In genomic region chr4:37994569-37994968, GRCh38 we compare ENCODE assay signal across 14 cellular contexts. TPM values are rescaled to one million over a fixed set of nuclear protein-coding genes. Genes with fewer than 3 reads are reported as not detected.
DNase-seq lines count a peak whose midpoint lies in the region; ATAC-seq and TF ChIP-seq lines count a peak whose summit lies in the region.
"Had no signal": no experiment of that assay in that cellular context is flagged by ENCODE, and none has a peak within 500 bp of the region (broad histone marks: within the 10 kb centered on the region; RNA-seq: fewer than 3 reads in every experiment).

No MANE protein-coding gene starts in this region.

- H3K27ac Mint-ChIP-seq in activated CD4-positive, alpha-beta T cell treated with anti-CD3 and anti-CD28 coated beads, Interleukin-2, amount 10 ng/mL, durations not matched to agents 7 days and 5 days, result peak overlapping the region; percentile 19
- peak overlapping the region; percentile 36 for H3K27ac Mint-ChIP-seq in activated T-helper 17 cell treated with anti-CD3 and anti-CD28 coated beads, Interleukin-2, amount 50 U/mL, for 72 hours
- H3K27ac Mint-ChIP-seq: activated CD4-positive, alpha-beta T cell treated with anti-CD3 and anti-CD28 coated beads, Interleukin-2, amount 10 ng/mL, durations not matched to agents 24 days and 14 days had no signal

- ATAC-seq in HG02870 (IDR thresholded peaks at IDR 0.05; ENCODE audit: unreplicated experiment), result peak; percentile 62
- no peak for ATAC-seq in activated T-helper 17 cell treated with anti-CD3 and anti-CD28 coated beads, Interleukin-2, amount 50 U/mL, for 72 hours (replicated peaks)

- H3K9me3 ChIP-seq in thyroid gland, result no peaks in the 10 kb centered on the region
- H3K9me3 ChIP-seq: esophagus squamous epithelium had no signal

- H3K4me1 ChIP-seq in thyroid gland, result peaks cover 73 to 89% of the 10 kb centered on the region in 2 donors

- CTCF ChIA-PET in activated CD4-positive, alpha-beta T cell treated with anti-CD3 and anti-CD28 coated beads, Interleukin-2, amount 10 ng/mL, durations not matched to agents 7 days and 5 days (lab: Charles Lee), result no interaction called here

- POLR2A ChIA-PET in activated CD4-positive, alpha-beta T cell treated with anti-CD3 and anti-CD28 coated beads, Interleukin-2, amount 10 ng/mL, durations not matched to agents 7 days and 5 days (lab: Charles Lee), result no interaction called here

- H3K4me1 Mint-ChIP-seq in activated CD4-positive, alpha-beta T cell treated with anti-CD3 and anti-CD28 coated beads, Interleukin-2, amount 10 ng/mL, durations not matched to agents 7 days and 5 days, result peaks cover 41% of the 10 kb centered on the region
- H3K4me1 Mint-ChIP-seq in activated T-helper 17 cell treated with anti-CD3 and anti-CD28 coated beads, Interleukin-2, amount 50 U/mL, for 72 hours, result peaks cover 17% of the 10 kb centered on the region

- intact Hi-C loops in thyroid gland (cut with DNase I), result no loop called here

- DNase-seq in activated CD4-positive, alpha-beta T cell treated with anti-CD3 and anti-CD28 coated beads, Interleukin-2, amount 10 ng/mL, durations not matched to agents 7 days and 5 days, result no peak
- no peak for DNase-seq in activated CD4-positive, alpha-beta T cell treated with anti-CD3 and anti-CD28 coated beads for 1 hour
- DNase-seq in thyroid gland (no peak), NCI-H1417 treated with DMSO at 0.1 percent for 48 hours (lab: John Stamatoyannopoulos, UW) (no peak)
- DNase-seq in effector CD8-positive, alpha-beta T cell (lab: John Stamatoyannopoulos, UW), result no peak
- DNase-seq in activated CD4-positive, alpha-beta T cell treated with anti-CD3 and anti-CD28 coated beads, Interleukin-2, amount 50 U/mL, for 4 hours, result no peak
- DNase-seq: activated CD4-positive, alpha-beta T cell treated with anti-CD3 and anti-CD28 coated beads, Interleukin-2, amount 10 ng/mL, durations not matched to agents 24 days and 14 days; anterior cingulate cortex; esophagus squamous epithelium; NCI-H1105; RPMI8226 had no signal

- H3K27me3 Mint-ChIP-seq in activated CD4-positive, alpha-beta T cell treated with anti-CD3 and anti-CD28 coated beads, Interleukin-2, amount 10 ng/mL, durations not matched to agents 7 days and 5 days, result no peaks in the 10 kb centered on the region
- no peaks in the 10 kb centered on the region for H3K27me3 Mint-ChIP-seq in activated T-helper 17 cell treated with anti-CD3 and anti-CD28 coated beads, Interleukin-2, amount 50 U/mL, for 72 hours
- H3K27me3 Mint-ChIP-seq: activated CD4-positive, alpha-beta T cell treated with anti-CD3 and anti-CD28 coated beads, Interleukin-2, amount 10 ng/mL, durations not matched to agents 24 days and 14 days had no signal

- no peaks in the 10 kb centered on the region for H3K36me3 ChIP-seq in thyroid gland
- H3K36me3 ChIP-seq: esophagus squamous epithelium had no signal

- H3K27ac ChIP-seq in thyroid gland, result peak overlapping the region; percentile 90 to 98 (median 96)

- TF ChIP-seq CTCF in thyroid gland (IDR thresholded peaks at IDR 0.05), result no peak

- H3K36me3 Mint-ChIP-seq in activated CD4-positive, alpha-beta T cell treated with anti-CD3 and anti-CD28 coated beads, Interleukin-2, amount 10 ng/mL, durations not matched to agents 7 days and 5 days (ENCODE audit: low read depth), result peaks cover 7% of the 10 kb centered on the region
- H3K36me3 Mint-ChIP-seq in activated T-helper 17 cell treated with anti-CD3 and anti-CD28 coated beads, Interleukin-2, amount 50 U/mL, for 72 hours (ENCODE audit: low read depth), result no peaks in the 10 kb centered on the region

- no peaks in the 10 kb centered on the region for H3K9me3 Mint-ChIP-seq in activated CD4-positive, alpha-beta T cell treated with anti-CD3 and anti-CD28 coated beads, Interleukin-2, amount 10 ng/mL, durations not matched to agents 7 days and 5 days
- H3K9me3 Mint-ChIP-seq in activated T-helper 17 cell treated with anti-CD3 and anti-CD28 coated beads, Interleukin-2, amount 50 U/mL, for 72 hours, result no peaks in the 10 kb centered on the region
- H3K9me3 Mint-ChIP-seq: activated CD4-positive, alpha-beta T cell treated with anti-CD3 and anti-CD28 coated beads, Interleukin-2, amount 10 ng/mL, durations not matched to agents 24 days and 14 days had no signal

- no peak overlapping the region for H3K4me3 Mint-ChIP-seq in activated CD4-positive, alpha-beta T cell treated with anti-CD3 and anti-CD28 coated beads, Interleukin-2, amount 10 ng/mL, durations not matched to agents 7 days and 5 days
- no peak overlapping the region for H3K4me3 Mint-ChIP-seq in activated T-helper 17 cell treated with anti-CD3 and anti-CD28 coated beads, Interleukin-2, amount 50 U/mL, for 72 hours
- H3K4me3 Mint-ChIP-seq: activated CD4-positive, alpha-beta T cell treated with anti-CD3 and anti-CD28 coated beads, Interleukin-2, amount 10 ng/mL, durations not matched to agents 24 days and 14 days had no signal

- no peak for TF ChIP-seq POLR2A in thyroid gland (IDR thresholded peaks at IDR 0.05)

- no peak overlapping the region for H3K4me3 ChIP-seq in thyroid gland (replicated peaks in 1 of 3)
- H3K4me3 ChIP-seq: esophagus squamous epithelium had no signal

- H3K27me3 ChIP-seq in thyroid gland, result no peaks in the 10 kb centered on the region
- H3K27me3 ChIP-seq: esophagus squamous epithelium had no signal

- 32 to 35% methylated on average over 3 of the region's 3 CpGs for WGBS in thyroid gland, 2 donors

RNA-seq across cellular contexts. Expression of gene PTTG2, which starts 34.4 kb away (rescaled TPM):
- 1 to 10 TPM; 1.7 to 2.2 TPM for total RNA-seq in activated CD4-positive, alpha-beta T cell treated with anti-CD3 and anti-CD28 coated beads, Interleukin-2, amount 10 ng/mL, durations not matched to agents 7 days and 5 days
- total RNA-seq in activated T-helper 17 cell treated with anti-CD3 and anti-CD28 coated beads, Interleukin-2, amount 50 U/mL, for 72 hours, result under 1 TPM; 0.39 to 0.40 TPM
- total RNA-seq in thyroid gland, result 1 to 10 TPM in 1 of 4 donors, not detected in 3; 2.0 TPM
- total RNA-seq: renal cortical epithelial cell had no signal
